Comparison of ENCODE assay signal across 16 cellular contexts in the genomic region with DNA sequence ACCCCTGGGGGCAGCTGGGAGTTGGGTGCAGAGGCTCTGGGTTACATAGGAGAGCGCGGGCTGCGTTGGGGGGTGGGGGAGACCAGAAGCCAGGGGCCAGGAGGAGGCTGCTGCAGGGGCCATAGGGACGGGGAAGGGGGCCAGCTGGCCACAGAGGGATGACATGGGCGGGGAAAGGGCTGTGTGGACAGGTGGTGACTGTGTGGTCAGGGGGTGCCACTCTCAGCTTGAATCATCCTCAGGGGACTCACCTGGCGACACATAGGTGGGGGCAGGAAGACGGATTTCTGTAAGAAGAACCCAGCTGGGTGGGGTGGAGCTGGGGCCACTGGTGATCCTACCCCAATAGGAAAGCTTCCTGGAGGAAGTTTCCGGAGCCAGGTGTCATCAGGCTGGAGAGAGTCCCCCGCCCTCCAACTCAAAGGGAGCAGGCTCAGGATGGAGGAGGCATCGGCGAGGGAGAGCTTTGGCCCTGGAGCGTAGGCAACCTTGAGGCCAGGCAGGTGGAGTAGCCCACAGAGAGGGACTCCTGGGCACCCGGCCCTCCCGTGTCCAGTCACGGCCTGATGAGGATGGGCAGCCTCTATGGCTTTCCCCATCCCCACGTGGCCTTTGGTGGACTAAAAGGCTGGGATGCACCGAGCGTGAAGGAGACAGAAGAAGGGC. TPM values are rescaled to one million over a fixed set of nuclear protein-coding genes. Genes with fewer than 3 reads are reported as not detected.
DNase-seq lines count a peak whose midpoint lies in the region; ATAC-seq, FAIRE-seq and TF ChIP-seq lines count a peak whose summit lies in the region.
"Had no signal": no experiment of that assay in that cellular context is flagged by ENCODE, and none has a peak within 500 bp of the region (broad histone marks: within the 10 kb centered on the region; RNA-seq: fewer than 3 reads in every experiment).

No MANE protein-coding gene starts in this region.

- in situ Hi-C loops in GM12878 (cut with MboI): no loop called here
- in situ Hi-C loops in gastrocnemius medialis (cut with MboI; ENCODE audit: low sequenced_read_pairs in 4 of 4): no loop called here

- no peak overlapping the region for H4K8ac ChIP-seq in H9 (replicated peaks; ENCODE audit: insufficient read length, low read depth, low read length)

- no peak overlapping the region for H3K4me3 Mint-ChIP-seq in H9

- H3K27me3 ChIP-seq in H9 (ENCODE audit: insufficient read depth, low read length) (no peaks in the 10 kb centered on the region), GM12878 (replicated peaks in 1 of 2; ENCODE audit: control insufficient read depth in 2 of 2, insufficient read depth in 2 of 2, low read length in 1 of 2) (no peaks in the 10 kb centered on the region), gastrocnemius medialis (no peaks in the 10 kb centered on the region)
- H3K27me3 ChIP-seq: BE2C had no signal

- H2BK120ac ChIP-seq in H9 (ENCODE audit: low read depth, low read length, poor library complexity, severe bottlenecking): no peak overlapping the region

- no peaks in the 10 kb centered on the region for H3K4me1 ChIP-seq in H9 (ENCODE audit: insufficient read depth, low read length)
- peaks cover 34% of the 10 kb centered on the region for H3K4me1 ChIP-seq in GM12878 (ENCODE audit: control insufficient read depth, insufficient read depth, low read length)
- H3K4me1 ChIP-seq in gastrocnemius medialis: no peaks in the 10 kb centered on the region
- H3K4me1 ChIP-seq: BE2C had no signal

- POLR2A ChIA-PET in GM12878 (lab: Charles Lee): interaction anchor here (1.4 kb wide), 1 partner anchor 80 kb away, joined by 4 read pairs; a partner anchor contains a TSS

- H3T11ph ChIP-seq in H9 (ENCODE audit: low read length): no peak overlapping the region

- no peak for TF ChIP-seq EP300 in GM12878 (IDR thresholded peaks at IDR 0.05; ENCODE audit: borderline replicate concordance in 1 of 2, control insufficient read depth in 1 of 2, low read depth in 2 of 2, low read length in 2 of 2)

- H2BK20ac ChIP-seq in H9 (ENCODE audit: low read depth, low read length, poor library complexity, severe bottlenecking): no peak overlapping the region

- no peak overlapping the region for H3K56ac ChIP-seq in H9 (ENCODE audit: insufficient read length, low read depth, low read length)

- no peak for TF ChIP-seq RAD21 in GM12878 (IDR thresholded peaks at IDR 0.05; ENCODE audit: insufficient read depth, low read depth, low read length)

- no peak overlapping the region for H2AFZ ChIP-seq in H9 (ENCODE audit: low read length)
- H2AFZ ChIP-seq in GM12878 (ENCODE audit: control insufficient read depth, low read depth, low read length): peak overlapping the region; percentile 67

- no CpG with 5 or more reads among the region's 18 CpGs for WGBS in H9 (ENCODE audit: extremely low coverage, insufficient read length, low lambda C conversion rate)
- 23% methylated on average over 18 of the region's 18 CpGs for WGBS in GM12878 (ENCODE audit: insufficient coverage, insufficient replicate concordance, low lambda C conversion rate, missing lambda C conversion rate)

- no peaks in the 10 kb centered on the region for H3K79me2 ChIP-seq in H9 (ENCODE audit: insufficient read depth, low read length)
- H3K79me2 ChIP-seq in GM12878 (ENCODE audit: control insufficient read depth, insufficient read depth, low read length): no peaks in the 10 kb centered on the region; the same call in none of the 2 replicates

- no peak for FAIRE-seq in GM12878 (lab: Jason Lieb, UNC)
- FAIRE-seq: H1 had no signal

- H3K79me1 ChIP-seq in H9 (ENCODE audit: insufficient read depth, low read depth, low read length, poor library complexity, severe bottlenecking): no peaks in the 10 kb centered on the region

- peak overlapping the region in 1 of 3 experiments; percentile 27; a peak in 1 of 7 replicates for H3K27ac Mint-ChIP-seq in H9

- H3K4ac ChIP-seq in H9 (ENCODE audit: low read depth, low read length): no peak overlapping the region

- H4K91ac ChIP-seq in H9 (ENCODE audit: insufficient read length, low read depth, low read length): no peak overlapping the region

- H3K18ac ChIP-seq in H9 (ENCODE audit: insufficient read length, low read depth, low read length): peak overlapping the region; percentile 25

- no peak overlapping the region for H2BK12ac ChIP-seq in H9 (ENCODE audit: insufficient read length, low read depth, low read length)

- peak; percentile 26 for DNase-seq in H9
- no peak for DNase-seq in GM12878 (ENCODE audit: low read depth, low spot score)
- no peak for DNase-seq in gastrocnemius medialis
- DNase-seq in COLO829 (ENCODE audit: low spot score): no peak
- no peak for DNase-seq in NCI-H146 (lab: John Stamatoyannopoulos, UW)
- DNase-seq: BE2C, EL, Kasumi-1, NCI-H1436, NCI-H2081 treated with DMSO at 0.1 percent for 48 hours, NCI-H524, RPMI8226 had no signal

- H3K36me3 ChIP-seq in GM12878 (ENCODE audit: control insufficient read depth in 2 of 2, insufficient read depth in 2 of 2, low read length in 1 of 2) (no peaks in the 10 kb centered on the region), gastrocnemius medialis (no peaks in the 10 kb centered on the region)
- H3K36me3 ChIP-seq: BE2C had no signal

- CTCF ChIA-PET in GM12878 (lab: Yijun Ruan, JAX): interaction anchor here (1.5 to 2.0 kb wide), 3 partner anchors 47 to 357 kb away, joined by 4 to 8 read pairs (median 5); a partner anchor contains a TSS

- no peak overlapping the region for H4K5ac ChIP-seq in H9 (ENCODE audit: insufficient read length, low read depth, low read length)

- H3K27me3 Mint-ChIP-seq in H9 (ENCODE audit: low read depth): no peaks in the 10 kb centered on the region; the same call in 1 of the 2 replicates

- H3K9ac ChIP-seq in H9 (ENCODE audit: extremely low read depth, insufficient read length, low read length): no peak overlapping the region
- H3K9ac ChIP-seq in GM12878 (ENCODE audit: control insufficient read depth, insufficient read depth, low read length): peak overlapping the region; percentile 63

- H3K27ac ChIP-seq in C4-2B (peak overlapping the region; percentile 52), H9 (ENCODE audit: insufficient read length, low read depth, low read length) (no peak overlapping the region), GM12878 (ENCODE audit: control insufficient read depth, insufficient read depth) (peak overlapping the region; percentile 92), gastrocnemius medialis (peak overlapping the region in 3 of 4 donors; percentile 14 to 70 (median 64))

- no peak for TF ChIP-seq CTCF in C4-2B (conservative IDR thresholded peaks at IDR 0.05)
- TF ChIP-seq CTCF in H9 (conservative IDR thresholded peaks at IDR 0.05): no peak
- TF ChIP-seq CTCF in GM12878 (IDR thresholded peaks at IDR 0.05 in 2 of 3, conservative IDR thresholded peaks at IDR 0.05 in 1 of 3; ENCODE audit: control insufficient read depth in 2 of 3, extremely low read depth in 1 of 3, insufficient read depth in 1 of 3, low read depth in 3 of 3, low read length in 3 of 3): no peak
- no peak for TF ChIP-seq CTCF in gastrocnemius medialis (IDR thresholded peaks at IDR 0.05 in 4 of 5, conservative IDR thresholded peaks at IDR 0.05 in 1 of 5)

- H2BK15ac ChIP-seq in H9 (ENCODE audit: low read depth, low read length): no peak overlapping the region

- H3K4me2 ChIP-seq in H9 (ENCODE audit: insufficient read depth, insufficient read length, low read length) (no peak overlapping the region), GM12878 (ENCODE audit: control insufficient read depth, insufficient read depth) (peak overlapping the region; percentile 99)

- intact Hi-C loops in GM12878 (cut with micrococcal nuclease; ENCODE audit: unreplicated experiment): loop anchor here (10.0 kb wide), 1 partner anchor 108 kb away; a partner anchor contains a TSS
- intact Hi-C loops in gastrocnemius medialis (cut with DNase I; ENCODE audit: low total_unique reads): loop anchor here (2.0 kb wide), 1 partner anchor 44 kb away; no protein-coding TSS in a partner anchor

- ATAC-seq in GM12878: no peak
- ATAC-seq in gastrocnemius medialis: no peak
- no peak for ATAC-seq in GM21526 (IDR thresholded peaks at IDR 0.05; ENCODE audit: low FRiP score, unreplicated experiment)
- no peak for ATAC-seq in GM21529 (IDR thresholded peaks at IDR 0.05; ENCODE audit: unreplicated experiment)

- H4K20me1 ChIP-seq in H9 (ENCODE audit: control insufficient read depth, insufficient read depth, insufficient read length): no peaks in the 10 kb centered on the region
- no peaks in the 10 kb centered on the region for H4K20me1 ChIP-seq in GM12878 (ENCODE audit: control insufficient read depth, insufficient read depth)

- H2AK5ac ChIP-seq in H9 (ENCODE audit: insufficient read length, low read length): no peak overlapping the region

- TF ChIP-seq POLR2A in GM12878 (IDR thresholded peaks at IDR 0.05; ENCODE audit: low read depth, low read length): no peak
- no peak for TF ChIP-seq POLR2A in gastrocnemius medialis (IDR thresholded peaks at IDR 0.05)

- no TSS peak for BruUV-seq in GM12878 (replicated peaks; lab: Mats Ljungman, UMichigan)

- no peaks in the 10 kb centered on the region for H3K23me2 ChIP-seq in H9 (ENCODE audit: insufficient read length, low read depth, low read length, poor library complexity, severe bottlenecking)

- H3K9me3 ChIP-seq in H9 (ENCODE audit: control insufficient read depth, low read depth, low read length): no peaks in the 10 kb centered on the region
- no peaks in the 10 kb centered on the region for H3K9me3 ChIP-seq in GM12878 (replicated peaks; ENCODE audit: control insufficient read depth, insufficient read depth, low read length)
- no peaks in the 10 kb centered on the region for H3K9me3 ChIP-seq in gastrocnemius medialis
- H3K9me3 ChIP-seq: BE2C had no signal

- no peak overlapping the region for H3K23ac ChIP-seq in H9 (ENCODE audit: insufficient read length, low read depth, low read length)

- no peaks in the 10 kb centered on the region for H3K36me3 Mint-ChIP-seq in H9 (ENCODE audit: insufficient read depth in 1 of 3, low read depth in 3 of 3)

- peaks cover 4 to 10% of the 10 kb centered on the region in 2 experiments; a peak in 3 of 4 replicates for H3K4me1 Mint-ChIP-seq in H9

- SMC1A ChIA-PET in GM12878 (lab: Charles Lee; ENCODE audit: uncharacterized antibody, unreplicated experiment): interaction anchor here (0.9 to 2.3 kb wide), 5 partner anchors 9 to 167 kb away, joined by 3 to 10 read pairs (median 5); a partner anchor contains a TSS

- RAD21 ChIA-PET in GM12878 (lab: Charles Lee; ENCODE audit: unreplicated experiment): interaction anchor here (0.6 to 4.1 kb wide), 3 partner anchors 10 to 80 kb away, joined by 3 to 26 read pairs (median 4); a partner anchor contains a TSS

- H3K14ac ChIP-seq in H9 (ENCODE audit: insufficient read depth, low read length): no peak overlapping the region

- H3K9me3 Mint-ChIP-seq in H9: no peaks in the 10 kb centered on the region; a peak in 1 of 5 replicates

- peak overlapping the region; percentile 42; the same call in 1 of the 2 replicates for H3K4me3 ChIP-seq in GM12878
- H3K4me3 ChIP-seq in gastrocnemius medialis: no peak overlapping the region

- H2BK5ac ChIP-seq in H9 (ENCODE audit: insufficient read length, low read length): no peak overlapping the region

RNA-seq across cellular contexts. Expression of a gene that starts 1.2 kb away (rescaled TPM):
- total RNA-seq in H9 (2021): 0.63 and 1.2 TPM in 2 replicates
- 74.5 and 76.8 TPM in 2 replicates for total RNA-seq in GM12878 (2013; cell fraction: nucleolus; rRNA removed)
- total RNA-seq in GM12878 (2014; rRNA removed): 2.7 and 3.7 TPM in 2 replicates
- 2.7 and 2.8 TPM in 2 replicates for total RNA-seq in GM12878 (2014; rRNA removed; fragmentation: Illumina TruSeq; extraction: Trizol)
- total RNA-seq in GM12878 (2021): 3.6 and 5.2 TPM in 2 replicates
- 5.5 TPM for polyA plus RNA-seq in GM12878 (2011; ENCODE audit: low read depth)
- 8.7 and 12.0 TPM in 2 replicates for polyA plus RNA-seq in GM12878 (2011; rRNA removed)
- polyA plus RNA-seq in GM12878 (2011; cell fraction: cytosol; rRNA removed): 12.1 and 15.3 TPM in 2 replicates
- polyA plus RNA-seq in GM12878 (2011; cell fraction: nucleus; rRNA removed): 37.3 and 39.1 TPM in 2 replicates
- 7.1 and 7.9 TPM in 2 replicates for polyA plus RNA-seq in GM12878 (2012)
- polyA plus RNA-seq in GM12878 (2014; fragmentation: Illumina TruSeq; extraction: Trizol): 3.3 and 4.1 TPM in 2 replicates
- under 1 TPM; 0.52 to 0.60 TPM for polyA plus RNA-seq in GM12878 (2014; fragmentation: Nextera tagmentation; extraction: Ambion mirVana)
- 4.4 and 4.5 TPM in 2 replicates for polyA plus RNA-seq in GM12878 (2014; rRNA removed)
- polyA plus RNA-seq in GM12878 (2016; fragmentation: Nextera tagmentation; extraction: Ambion mirVana): 1 to 10 TPM; 1.6 to 2.1 TPM
- 19.7 and 20.9 TPM in 2 replicates for polyA minus RNA-seq in GM12878 (2011; rRNA and poly(A)+ RNA removed)
- 5.2 and 7.4 TPM in 2 replicates for polyA minus RNA-seq in GM12878 (2011; cell fraction: cytosol; rRNA and poly(A)+ RNA removed)
- 18.5 and 22.5 TPM in 2 replicates for polyA minus RNA-seq in GM12878 (2011; cell fraction: nucleus; rRNA and poly(A)+ RNA removed)
- 1 to 10 TPM; 1.3 to 3.8 (median 1.6) TPM for total RNA-seq in gastrocnemius medialis

RNA-seq across cellular contexts. Expression of a gene that starts 52.8 kb away (rescaled TPM):
- 5.5 and 8.1 TPM in 2 replicates for total RNA-seq in H9 (2021)
- total RNA-seq in GM12878 (2013; cell fraction: nucleolus; rRNA removed): 11.9 and 13.3 TPM in 2 replicates
- total RNA-seq in GM12878 (2014; rRNA removed): 1.9 TPM in 2 replicates
- total RNA-seq in GM12878 (2014; rRNA removed; fragmentation: Illumina TruSeq; extraction: Trizol): 1.6 and 1.9 TPM in 2 replicates
- 2.3 and 3.5 TPM in 2 replicates for total RNA-seq in GM12878 (2021)
- 1.2 TPM for polyA plus RNA-seq in GM12878 (2011; ENCODE audit: low read depth)
- polyA plus RNA-seq in GM12878 (2011; rRNA removed): 0.68 and 0.75 TPM in 2 replicates
- polyA plus RNA-seq in GM12878 (2011; cell fraction: cytosol; rRNA removed): 0.99 and 1.2 TPM in 2 replicates
- 3.1 TPM in 2 replicates for polyA plus RNA-seq in GM12878 (2011; cell fraction: nucleus; rRNA removed)
- 1.8 and 2.6 TPM in 2 replicates for polyA plus RNA-seq in GM12878 (2012)
- 1.5 and 2.4 TPM in 2 replicates for polyA plus RNA-seq in GM12878 (2014; fragmentation: Illumina TruSeq; extraction: Trizol)
- polyA plus RNA-seq in GM12878 (2014; fragmentation: Nextera tagmentation; extraction: Ambion mirVana): under 1 TPM; 0.39 to 0.42 TPM
- polyA plus RNA-seq in GM12878 (2014; rRNA removed): 4.2 and 5.2 TPM in 2 replicates
- 1 to 10 TPM; 1.9 to 2.1 TPM for polyA plus RNA-seq in GM12878 (2016; fragmentation: Nextera tagmentation; extraction: Ambion mirVana)
- polyA minus RNA-seq in GM12878 (2011; rRNA and poly(A)+ RNA removed): 0.95 and 1.3 TPM in 2 replicates
- polyA minus RNA-seq in GM12878 (2011; cell fraction: cytosol; rRNA and poly(A)+ RNA removed): 0.83 and 0.94 TPM in 2 replicates
- polyA minus RNA-seq in GM12878 (2011; cell fraction: nucleus; rRNA and poly(A)+ RNA removed): 1.2 and 1.8 TPM in 2 replicates
- 1 to 10 TPM; 1.7 to 6.5 (median 3.5) TPM for total RNA-seq in gastrocnemius medialis
